1 cellular context compared by ENCODE assay signal in genomic region chr6:17987576-17988421, GRCh38.
TF ChIP-seq lines count a peak whose summit lies in the region.

Gene KIF13A (minus strand): TSS chr6:17987635. CDS start chr6:17987463, 172 bp downstream.

TF ChIP-seq in HepG2, 621 proteins besides CTCF, POLR2A, EP300 and RAD21 (continued from another document and continues in another):
- TF ChIP-seq ZNF597 (CRISPR knock-in tag; IDR thresholded peaks at IDR 0.05) (no peak), BATF2 (CRISPR knock-in tag; IDR thresholded peaks at IDR 0.05) (no peak), WIZ (CRISPR knock-in tag; IDR thresholded peaks at IDR 0.05) (no peak), RAD51 (IDR thresholded peaks at IDR 0.05; ENCODE audit: borderline replicate concordance) (no peak), RXRA (CRISPR knock-in tag; IDR thresholded peaks at IDR 0.05) (no peak), RBM22 (optimal IDR thresholded peaks at IDR 0.05; ENCODE audit: low read length) (no peak), ZNF577 (CRISPR knock-in tag; IDR thresholded peaks at IDR 0.05; ENCODE audit: borderline replicate concordance, low read depth) (no peak), EZH2 (conservative IDR thresholded peaks at IDR 0.05; ENCODE audit: low read depth, low read length) (no peak), ZFP90 (CRISPR knock-in tag; IDR thresholded peaks at IDR 0.05; ENCODE audit: borderline replicate concordance) (no peak; the same call in 1 of the 2 replicates), PRDM4 (CRISPR knock-in tag; IDR thresholded peaks at IDR 0.05; ENCODE audit: borderline replicate concordance) (no peak), ZNF7 (CRISPR knock-in tag; IDR thresholded peaks at IDR 0.05) (no peak), REPIN1 (CRISPR knock-in tag; IDR thresholded peaks at IDR 0.05; ENCODE audit: borderline replicate concordance, low read depth) (no peak), ZNF788 (CRISPR knock-in tag; IDR thresholded peaks at IDR 0.05; ENCODE audit: borderline replicate concordance) (no peak; the same call in 1 of the 2 replicates), SNAI1 (CRISPR knock-in tag; IDR thresholded peaks at IDR 0.05; ENCODE audit: borderline replicate concordance) (no peak), NCOA1 (CRISPR knock-in tag; IDR thresholded peaks at IDR 0.05) (no peak), MIER3 (CRISPR knock-in tag; IDR thresholded peaks at IDR 0.05; ENCODE audit: borderline replicate concordance) (no peak), GABPA (IDR thresholded peaks at IDR 0.05; ENCODE audit: low read depth, low read length) (no peak), GABPA (CRISPR knock-in tag; IDR thresholded peaks at IDR 0.05; ENCODE audit: low read depth) (no peak), ZNF513 (CRISPR knock-in tag; conservative IDR thresholded peaks at IDR 0.05) (no peak), BHLHE40 (IDR thresholded peaks at IDR 0.05; ENCODE audit: low read length) (no peak; the same call in 1 of the 2 replicates), FOXP1 (IDR thresholded peaks at IDR 0.05) (no peak), FOXP1 (CRISPR knock-in tag; IDR thresholded peaks at IDR 0.05) (no peak), ZNF703 (CRISPR knock-in tag; IDR thresholded peaks at IDR 0.05; ENCODE audit: borderline replicate concordance) (no peak), NR2C2 (CRISPR knock-in tag; IDR thresholded peaks at IDR 0.05; ENCODE audit: borderline replicate concordance) (no peak), ZNF749 (CRISPR knock-in tag; IDR thresholded peaks at IDR 0.05; ENCODE audit: borderline replicate concordance) (no peak; the same call in 1 of the 2 replicates), ZNF747 (CRISPR knock-in tag; IDR thresholded peaks at IDR 0.05; ENCODE audit: borderline replicate concordance) (0 out of 2 replicates have a peak, but pooled peaks have one; percentile 74), HINFP (CRISPR knock-in tag; IDR thresholded peaks at IDR 0.05; ENCODE audit: low read depth) (no peak), THAP7 (CRISPR knock-in tag; IDR thresholded peaks at IDR 0.05) (no peak), ZNF580 (CRISPR knock-in tag; IDR thresholded peaks at IDR 0.05; ENCODE audit: borderline replicate concordance, low read depth) (peak; percentile 35; the same call in 1 of the 2 replicates), XBP1 (CRISPR knock-in tag; IDR thresholded peaks at IDR 0.05) (no peak), HCFC1 (IDR thresholded peaks at IDR 0.05; ENCODE audit: low read depth, low read length) (no peak), NR2F1 (CRISPR knock-in tag; IDR thresholded peaks at IDR 0.05) (no peak), ZNF296 (CRISPR knock-in tag; conservative IDR thresholded peaks at IDR 0.05) (no peak), GMEB1 (CRISPR knock-in tag; IDR thresholded peaks at IDR 0.05; ENCODE audit: borderline replicate concordance) (no peak), ZNF883 (CRISPR knock-in tag; IDR thresholded peaks at IDR 0.05; ENCODE audit: not compliant biosample characterization) (peak; percentile 4), ZNF362 (CRISPR knock-in tag; IDR thresholded peaks at IDR 0.05; ENCODE audit: borderline replicate concordance) (no peak), MAX (IDR thresholded peaks at IDR 0.05) (no peak; the same call in 1 of the 2 replicates), PREB (CRISPR knock-in tag; IDR thresholded peaks at IDR 0.05) (no peak), NFKBIZ (CRISPR knock-in tag; IDR thresholded peaks at IDR 0.05) (no peak), MEIS1 (CRISPR knock-in tag; IDR thresholded peaks at IDR 0.05; ENCODE audit: borderline replicate concordance) (0 out of 2 replicates have a peak, but pooled peaks have one; percentile 50), SMC3 (IDR thresholded peaks at IDR 0.05; ENCODE audit: low read length) (no peak), NFAT5 (CRISPR knock-in tag; IDR thresholded peaks at IDR 0.05) (no peak; the same call in 1 of the 2 replicates), GABPB1 (CRISPR knock-in tag; IDR thresholded peaks at IDR 0.05) (peak; percentile 58; the same call in 1 of the 2 replicates), PAWR (CRISPR knock-in tag; IDR thresholded peaks at IDR 0.05; ENCODE audit: borderline replicate concordance) (no peak), MED8 (CRISPR knock-in tag; IDR thresholded peaks at IDR 0.05; ENCODE audit: insufficient replicate concordance) (peak; percentile 41), ZNF501 (CRISPR knock-in tag; IDR thresholded peaks at IDR 0.05) (peak; percentile 10; the same call in 1 of the 2 replicates), NR1H2 (CRISPR knock-in tag; IDR thresholded peaks at IDR 0.05; ENCODE audit: borderline replicate concordance, low read depth) (no peak), ARID2 (CRISPR knock-in tag; IDR thresholded peaks at IDR 0.05; ENCODE audit: borderline replicate concordance) (no peak)
